ENCODE assay signal across 20 cellular contexts in genomic region chr1:64480999-64481772, GRCh38. TPM values are rescaled to one million over a fixed set of nuclear protein-coding genes. Genes with fewer than 3 reads are reported as not detected.
DNase-seq lines count a peak whose midpoint lies in the region; ATAC-seq and TF ChIP-seq lines count a peak whose summit lies in the region.
"Had no signal": no experiment of that assay in that cellular context is flagged by ENCODE, and none has a peak within 500 bp of the region (broad histone marks: within the 10 kb centered on the region; RNA-seq: fewer than 3 reads in every experiment).

No MANE protein-coding gene starts in this region.

- DNase-seq in NCI-H82 (lab: John Stamatoyannopoulos, UW): peak; percentile 17
- DNase-seq in NCI-H82 treated with DMSO at 0.1 percent for 48 hours (lab: John Stamatoyannopoulos, UW; ENCODE audit: unreplicated experiment): no peak
- peak; percentile 53 for DNase-seq in dermis blood vessel endothelial cell
- no peak for DNase-seq in left colon
- DNase-seq in thyroid gland: no peak
- DNase-seq in A673 (ENCODE audit: low spot score): no peak
- DNase-seq in CD8-positive, alpha-beta T cell: no peak
- DNase-seq: 8988T, COR-L47, DMS153, GF-D8, NCI-H1105 treated with DMSO at 0.1 percent for 48 hours, NCI-H1694 treated with DMSO at 0.1 percent for 48 hours, NCI-H510A, NCI-H748 treated with DMSO at 0.1 percent for 48 hours, OCI-M1, RPMI8226 had no signal

- no peaks in the 10 kb centered on the region for H3K27me3 ChIP-seq in thyroid gland
- no peaks in the 10 kb centered on the region for H3K27me3 ChIP-seq in A673 (replicated peaks; ENCODE audit: insufficient read depth, low read depth, low read length, poor library complexity)
- no peaks in the 10 kb centered on the region for H3K27me3 ChIP-seq in CD8-positive, alpha-beta T cell (ENCODE audit: insufficient read depth, low read length)

- H3K27ac Mint-ChIP-seq in CD8-positive, alpha-beta T cell: no peak overlapping the region
- H3K27ac Mint-ChIP-seq: B cell had no signal

- H3K4me3 Mint-ChIP-seq in CD8-positive, alpha-beta T cell: no peak overlapping the region
- H3K4me3 Mint-ChIP-seq: B cell had no signal

- intact Hi-C loops in left colon (cut with DNase I, micrococcal nuclease): no loop called here
- intact Hi-C loops in thyroid gland (cut with DNase I): no loop called here
- intact Hi-C loops in A673 (cut with micrococcal nuclease; ENCODE audit: unreplicated experiment): loop anchor here (10.0 kb wide), 1 partner anchor 216 kb away; no protein-coding TSS in a partner anchor
- intact Hi-C loops in CD8-positive, alpha-beta T cell (cut with DNase I, micrococcal nuclease): no loop called here

- POLR2A ChIA-PET in A673 (lab: Charles Lee; ENCODE audit: low non-redundant PET): interaction anchor here (0.7 kb wide), 1 partner anchor 7 kb away, joined by 6 read pairs; no protein-coding TSS in a partner anchor
- POLR2A ChIA-PET in CD8-positive, alpha-beta T cell (lab: Charles Lee): interaction anchor here (0.7 kb wide), 1 partner anchor 748 kb away, joined by 3 read pairs; no protein-coding TSS in a partner anchor

- no peak for TF ChIP-seq POLR2A in thyroid gland (IDR thresholded peaks at IDR 0.05)

- H3K4me3 ChIP-seq in thyroid gland (replicated peaks in 1 of 3): no peak overlapping the region
- no peak overlapping the region for H3K4me3 ChIP-seq in A673 (ENCODE audit: low read depth, low read length, poor library complexity, severe bottlenecking)
- no peak overlapping the region for H3K4me3 ChIP-seq in CD8-positive, alpha-beta T cell (ENCODE audit: low read depth, low read length)

- H3K36me3 ChIP-seq in thyroid gland (no peaks in the 10 kb centered on the region), A673 (ENCODE audit: insufficient read depth, low read length, poor library complexity, severe bottlenecking) (no peaks in the 10 kb centered on the region)
- no peaks in the 10 kb centered on the region for H3K36me3 ChIP-seq in CD8-positive, alpha-beta T cell (ENCODE audit: insufficient read depth, low read length)

- H3K27me3 Mint-ChIP-seq in CD8-positive, alpha-beta T cell (ENCODE audit: low read depth): peaks cover 3% of the 10 kb centered on the region

- CTCF ChIA-PET in A673 (lab: Charles Lee): no interaction called here
- CTCF ChIA-PET in CD8-positive, alpha-beta T cell (lab: Charles Lee): interaction anchor here (0.5 kb wide), 1 partner anchor 8 kb away, joined by 3 read pairs; no protein-coding TSS in a partner anchor

- peak; percentile 59 for ATAC-seq in left colon
- no peak for ATAC-seq in HG02623 (IDR thresholded peaks at IDR 0.05; ENCODE audit: unreplicated experiment)
- ATAC-seq in CD8-positive, alpha-beta T cell: no peak
- ATAC-seq: HCT116 had no signal

- no TSS peak for BruUV-seq in A673 (replicated peaks; lab: Mats Ljungman, UMichigan)

- H3K9me3 Mint-ChIP-seq in CD8-positive, alpha-beta T cell: no peaks in the 10 kb centered on the region

- no peaks in the 10 kb centered on the region for H3K36me3 Mint-ChIP-seq in CD8-positive, alpha-beta T cell

- H3K9me3 ChIP-seq in thyroid gland: no peaks in the 10 kb centered on the region
- no peaks in the 10 kb centered on the region for H3K9me3 ChIP-seq in A673 (ENCODE audit: low read depth, low read length, poor library complexity, severe bottlenecking)
- H3K9me3 ChIP-seq in CD8-positive, alpha-beta T cell (ENCODE audit: low read length): no peaks in the 10 kb centered on the region

- H3K4me1 ChIP-seq in thyroid gland (peaks cover 58 to 74% of the 10 kb centered on the region in 2 donors), A673 (ENCODE audit: insufficient read depth, low read length, poor library complexity, severe bottlenecking) (peaks cover 60% of the 10 kb centered on the region)
- H3K4me1 ChIP-seq in CD8-positive, alpha-beta T cell (ENCODE audit: insufficient read depth, low read length): no peaks in the 10 kb centered on the region

- no peaks in the 10 kb centered on the region for H3K4me1 Mint-ChIP-seq in CD8-positive, alpha-beta T cell (ENCODE audit: low read depth)
- H3K4me1 Mint-ChIP-seq: B cell had no signal

- TF ChIP-seq CTCF in thyroid gland (IDR thresholded peaks at IDR 0.05) (no peak), A673 (conservative IDR thresholded peaks at IDR 0.05; ENCODE audit: low read depth, low read length) (no peak)
- no peak for TF ChIP-seq CTCF in CD8-positive, alpha-beta T cell (IDR thresholded peaks at IDR 0.05)

- H3K27ac ChIP-seq in thyroid gland (peak overlapping the region; percentile 80 to 85 (median 83)), A673 (ENCODE audit: low read depth, low read length, poor library complexity, severe bottlenecking) (no peak overlapping the region)
- no peak overlapping the region for H3K27ac ChIP-seq in CD8-positive, alpha-beta T cell (ENCODE audit: low read depth, low read length)

- WGBS in thyroid gland, 2 donors: 58 to 73% methylated on average over 4 of the region's 4 CpGs

RNA-seq across cellular contexts. Expression of gene CACHD1, which starts 11.3 kb away (rescaled TPM):
- total RNA-seq in dermis blood vessel endothelial cell: 7.3 and 10.9 TPM in 2 replicates
- total RNA-seq in left colon: 1 to 10 TPM; 1.4 to 2.6 TPM
- 10 to 100 TPM; 12.9 to 25.1 (median 17.0) TPM for total RNA-seq in thyroid gland
- total RNA-seq in A673 (2021): 39.2 and 42.6 TPM in 2 replicates
- total RNA-seq in CD8-positive, alpha-beta T cell: 1 to 10 TPM; 3.4 TPM
- total RNA-seq: B cell had no signal

Comparison
In these comparisons a context has a peak if more than half of its experiments do, and no peak if none do; other contexts are left out.
1. DNase-seq: peak in NCI-H82 (single experiment) and dermis blood vessel endothelial cell (single experiment); none in NCI-H82 treated with DMSO at 0.1 percent for 48 hours (single experiment), left colon (0 of 2), thyroid gland (0 of 2), A673 (single experiment) and CD8-positive, alpha-beta T cell (0 of 7).
2. H3K27ac ChIP-seq: peak in thyroid gland (3 of 3); none in A673 (single experiment) and CD8-positive, alpha-beta T cell (single experiment).